Comparison of ENCODE assay signal across 22 cellular contexts in the genomic region with DNA sequence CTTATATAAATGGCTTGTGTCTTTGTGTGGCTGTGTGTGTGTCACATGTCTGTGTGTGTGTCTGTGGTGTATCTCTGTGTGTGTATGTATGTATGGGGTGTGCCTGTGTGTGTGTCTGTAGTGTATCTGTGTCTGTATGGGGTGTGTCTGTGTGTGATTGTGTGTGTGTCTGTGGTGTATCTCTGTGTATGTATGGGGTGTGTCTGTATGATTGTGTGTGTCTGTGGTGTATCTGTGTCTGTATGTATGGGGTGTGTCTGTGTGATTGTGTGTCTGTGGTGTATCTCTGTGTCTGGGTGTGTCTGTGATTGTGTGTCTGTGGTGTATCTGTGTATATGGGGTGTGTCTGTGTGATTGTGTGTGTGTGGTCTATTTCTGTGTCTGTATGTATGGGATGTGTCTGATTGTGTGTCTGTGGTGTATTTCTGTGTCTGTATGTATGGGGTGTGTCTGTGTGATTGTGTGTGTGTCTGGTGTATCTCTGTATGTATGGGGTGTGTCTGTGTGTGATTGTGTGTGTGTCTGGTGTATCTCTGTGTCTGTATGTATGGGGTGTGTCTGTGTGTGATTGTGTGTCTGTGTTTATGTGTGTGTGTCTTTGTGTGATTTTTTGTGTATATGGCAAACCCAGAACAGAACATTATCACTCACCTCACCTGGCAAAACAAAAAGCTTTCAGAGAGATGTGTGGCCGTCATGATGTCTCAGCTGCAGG.
"Had no signal": no experiment of that assay in that cellular context is flagged by ENCODE, and none has a peak within 500 bp of the region (broad histone marks: within the 10 kb centered on the region; RNA-seq: fewer than 3 reads in every experiment).

No MANE protein-coding gene starts in this region.

- FAIRE-seq: bronchial epithelial cell had no signal

- DNase-seq: activated CD4-positive, alpha-beta T cell treated with anti-CD3 and anti-CD28 coated beads for 4 hours; activated CD4-positive, CD25-positive, alpha-beta regulatory T cell; activated effector memory CD4-positive, alpha-beta T cell treated with anti-CD3 and anti-CD28 coated beads, Interleukin-2, amount 50 U/mL, for 16 hours; activated naive CD4-positive, alpha-beta T cell treated with Interleukin-2 at 50 U/mL for 16 hours; activated naive CD8-positive, alpha-beta T cell treated with anti-CD3 and anti-CD28 coated beads, Interleukin-2, amount 50 U/mL, for 24 hours; activated T-cell treated with anti-CD3 and anti-CD28 coated beads, Interleukin-2, amount 50 U/mL, for 4 hours; amniotic stem cell; body of pancreas; Karpas-422; MM.1S; NCI-H1105; NCI-H1436 treated with DMSO at 0.1 percent for 48 hours; NCI-H2107; NCI-H2171 treated with DMSO at 0.1 percent for 48 hours; NCI-H226; NCI-H526 treated with DMSO at 0.1 percent for 48 hours; NCI-H82; T-cell had no signal

- H3K4me3 ChIP-seq: ascending aorta, body of pancreas, SK-N-MC had no signal

- ATAC-seq: activated naive CD4-positive, alpha-beta T cell treated with anti-CD3 and anti-CD28 coated beads, Interleukin-2, amount 50 U/mL, for 72 hours; activated naive CD8-positive, alpha-beta T cell treated with anti-CD3 and anti-CD28 coated beads, Interleukin-2, amount 50 U/mL, for 24 hours; activated T-cell treated with anti-CD3 and anti-CD28 coated beads, Interleukin-2, amount 50 U/mL, for 4 hours; body of pancreas; T-cell had no signal
